In genomic region chr11:134686418-134686817, GRCh38 we compare ENCODE assay signal across 17 cellular contexts.
"Had no signal": no experiment of that assay in that cellular context is flagged by ENCODE, and none has a peak within 500 bp of the region (broad histone marks: within the 10 kb centered on the region; RNA-seq: fewer than 3 reads in every experiment).

No MANE protein-coding gene starts in this region.

- H3K4me1 ChIP-seq: left ventricle myocardium inferior, vagina had no signal

- ATAC-seq: activated T-cell treated with anti-CD3 and anti-CD28 coated beads, Interleukin-2, amount 50 U/mL, for 72 hours; stimulated activated naive B cell treated with anti-CD40 and anti-IgM and Interleukin-4, amounts not matched to agents 10 μg/mL and 1 μg/mL and 100 μg/mL, for 72 hours had no signal

- H3K9me3 ChIP-seq: left ventricle myocardium inferior, thyroid gland, vagina had no signal

- DNase-seq: activated CD4-positive, alpha-beta T cell treated with anti-CD3 and anti-CD28 coated beads, Interleukin-2, amount 10 ng/mL, durations not matched to agents 24 days and 14 days; activated CD4-positive, CD25-positive, alpha-beta regulatory T cell; activated CD8-positive, alpha-beta memory T cell treated with anti-CD3 and anti-CD28 coated beads, Interleukin-2, amount 50 U/mL, for 48 hours; activated gamma-delta T cell; activated naive CD8-positive, alpha-beta T cell treated with anti-CD3 and anti-CD28 coated beads, Interleukin-2, amount 10 ng/mL, durations not matched to agents 7 days and 5 days; activated T-cell treated with anti-CD3 and anti-CD28 coated beads, Interleukin-2, amount 50 U/mL, for 72 hours; cerebellar nuclear complex; effector memory CD4-positive, alpha-beta T cell; left ventricle myocardium inferior; stimulated activated CD4-positive, alpha-beta T cell treated with anti-CD3 and anti-CD28 coated beads, Interleukin-4, amount 100 ng/mL, for 1 hour; stimulated activated naive B cell treated with anti-CD40 and anti-IgM and Interleukin-4, amounts not matched to agents 10 μg/mL and 1 μg/mL and 100 μg/mL, for 72 hours; SW 1271 had no signal

- H3K27ac Mint-ChIP-seq: activated CD4-positive, alpha-beta T cell treated with anti-CD3 and anti-CD28 coated beads, Interleukin-2, amount 10 ng/mL, durations not matched to agents 24 days and 14 days; activated naive CD8-positive, alpha-beta T cell treated with anti-CD3 and anti-CD28 coated beads, Interleukin-2, amount 10 ng/mL, durations not matched to agents 7 days and 5 days; activated T-cell treated with anti-CD3 and anti-CD28 coated beads, Interleukin-2, amount 50 U/mL, for 72 hours; dendritic cell treated with granulocyte-macrophage colony-stimulating factor and Interleukin-4, amounts not matched to agents 40 ng/mL and 50 ng/mL, for 4 days; nephron; stimulated activated naive B cell treated with anti-CD40 and anti-IgM and Interleukin-4, amounts not matched to agents 10 μg/mL and 1 μg/mL and 100 μg/mL, for 72 hours had no signal

- H3K4me3 Mint-ChIP-seq: activated CD4-positive, alpha-beta T cell treated with anti-CD3 and anti-CD28 coated beads, Interleukin-2, amount 10 ng/mL, durations not matched to agents 24 days and 14 days; activated naive CD8-positive, alpha-beta T cell treated with anti-CD3 and anti-CD28 coated beads, Interleukin-2, amount 10 ng/mL, durations not matched to agents 7 days and 5 days; activated T-cell treated with anti-CD3 and anti-CD28 coated beads, Interleukin-2, amount 50 U/mL, for 72 hours; dendritic cell treated with granulocyte-macrophage colony-stimulating factor and Interleukin-4, amounts not matched to agents 40 ng/mL and 50 ng/mL, for 4 days; nephron; stimulated activated naive B cell treated with anti-CD40 and anti-IgM and Interleukin-4, amounts not matched to agents 10 μg/mL and 1 μg/mL and 100 μg/mL, for 72 hours had no signal

- H3K4me1 Mint-ChIP-seq: activated CD4-positive, alpha-beta T cell treated with anti-CD3 and anti-CD28 coated beads, Interleukin-2, amount 10 ng/mL, durations not matched to agents 24 days and 14 days; activated naive CD8-positive, alpha-beta T cell treated with anti-CD3 and anti-CD28 coated beads, Interleukin-2, amount 10 ng/mL, durations not matched to agents 7 days and 5 days; stimulated activated naive B cell treated with anti-CD40 and anti-IgM and Interleukin-4, amounts not matched to agents 10 μg/mL and 1 μg/mL and 100 μg/mL, for 72 hours had no signal

- H3K27ac ChIP-seq: epithelial cell of prostate, left ventricle myocardium inferior, thyroid gland, vagina had no signal

- H3K27me3 ChIP-seq: thyroid gland, vagina had no signal

- H3K4me3 ChIP-seq: left ventricle myocardium inferior, thyroid gland, vagina had no signal

- H3K36me3 Mint-ChIP-seq: activated naive CD8-positive, alpha-beta T cell treated with anti-CD3 and anti-CD28 coated beads, Interleukin-2, amount 10 ng/mL, durations not matched to agents 7 days and 5 days; stimulated activated naive B cell treated with anti-CD40 and anti-IgM and Interleukin-4, amounts not matched to agents 10 μg/mL and 1 μg/mL and 100 μg/mL, for 72 hours had no signal

- H3K9me3 Mint-ChIP-seq: activated CD4-positive, alpha-beta T cell treated with anti-CD3 and anti-CD28 coated beads, Interleukin-2, amount 10 ng/mL, durations not matched to agents 24 days and 14 days; activated naive CD8-positive, alpha-beta T cell treated with anti-CD3 and anti-CD28 coated beads, Interleukin-2, amount 10 ng/mL, durations not matched to agents 7 days and 5 days; activated T-cell treated with anti-CD3 and anti-CD28 coated beads, Interleukin-2, amount 50 U/mL, for 72 hours; dendritic cell treated with granulocyte-macrophage colony-stimulating factor and Interleukin-4, amounts not matched to agents 40 ng/mL and 50 ng/mL, for 4 days; nephron; stimulated activated naive B cell treated with anti-CD40 and anti-IgM and Interleukin-4, amounts not matched to agents 10 μg/mL and 1 μg/mL and 100 μg/mL, for 72 hours had no signal

- H3K36me3 ChIP-seq: left ventricle myocardium inferior, thyroid gland, vagina had no signal
